8 cellular contexts compared by ENCODE assay signal in the genomic region with DNA sequence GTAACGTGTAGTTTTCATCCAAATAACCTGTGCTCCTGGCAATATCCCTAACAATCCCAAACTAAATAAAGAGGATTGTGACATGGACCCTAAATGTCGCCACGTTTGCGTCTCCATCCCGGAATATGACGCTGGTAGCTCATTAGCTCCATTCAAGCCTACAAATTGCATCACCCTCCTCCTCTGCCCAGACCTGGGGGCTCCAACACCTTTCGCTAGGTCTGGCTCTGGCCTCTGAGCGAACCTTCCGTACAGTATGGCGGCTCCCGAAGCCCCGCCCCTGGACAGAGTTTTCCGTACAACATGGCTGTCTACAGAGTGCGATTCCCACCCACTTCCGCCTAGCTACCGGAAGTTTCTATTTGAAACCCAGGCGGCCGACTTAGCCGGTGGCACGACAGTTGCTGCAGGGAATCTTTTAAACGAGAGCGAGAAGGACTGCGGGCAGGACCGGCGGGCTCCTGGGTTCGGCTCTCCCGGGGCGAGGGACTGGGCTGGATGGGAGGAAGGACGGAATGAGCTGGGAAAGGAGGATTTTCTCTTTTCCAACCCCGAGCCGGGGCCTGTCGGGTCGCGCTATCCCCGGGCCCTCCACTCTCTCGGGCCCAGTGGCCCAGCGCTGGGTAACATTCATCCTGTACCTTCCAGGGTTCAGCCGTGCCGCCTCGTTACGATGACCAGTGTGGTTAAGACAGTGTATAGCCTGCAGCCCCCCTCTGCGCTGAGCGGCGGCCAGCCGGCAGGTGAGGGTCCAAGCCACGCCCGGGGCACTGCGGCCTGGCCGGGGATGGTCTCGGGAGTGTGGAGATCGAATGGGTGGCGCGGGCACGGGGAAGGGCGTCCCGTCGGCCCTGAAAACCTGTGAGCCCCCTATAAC. TPM values are rescaled to one million over a fixed set of nuclear protein-coding genes. Genes with fewer than 3 reads are reported as not detected.
A peak's percentile ranks its signal among the peaks of the same experiment; 100 is the strongest.
DNase-seq lines count a peak whose midpoint lies in the region; ATAC-seq, FAIRE-seq and TF ChIP-seq lines count a peak whose summit lies in the region.

A gene with protein sequence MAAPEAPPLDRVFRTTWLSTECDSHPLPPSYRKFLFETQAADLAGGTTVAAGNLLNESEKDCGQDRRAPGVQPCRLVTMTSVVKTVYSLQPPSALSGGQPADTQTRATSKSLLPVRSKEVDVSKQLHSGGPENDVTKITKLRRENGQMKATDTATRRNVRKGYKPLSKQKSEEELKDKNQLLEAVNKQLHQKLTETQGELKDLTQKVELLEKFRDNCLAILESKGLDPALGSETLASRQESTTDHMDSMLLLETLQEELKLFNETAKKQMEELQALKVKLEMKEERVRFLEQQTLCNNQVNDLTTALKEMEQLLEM (plus strand): TSS at position 142 of the 877 bp plus-strand sequence. CDS start 115 bp downstream, at position 257.

- TF ChIP-seq CTCF in C4-2B (conservative IDR thresholded peaks at IDR 0.05), result no peak
- TF ChIP-seq CTCF in HepG2 (CRISPR knock-in tag; IDR thresholded peaks at IDR 0.05), result 0 out of 2 replicates have a peak, but pooled peaks have one; percentile 3

- peaks cover 26% of the 10 kb centered on the region for H3K79me2 ChIP-seq in HepG2 (ENCODE audit: insufficient read depth, low read length)

- H3K4me3 ChIP-seq in HepG2 (replicated peaks in 1 of 3; ENCODE audit: insufficient read depth in 1 of 3, low read depth in 2 of 3, low read length in 3 of 3), result peak within 1 kb of the TSS; percentile 73 to 92 (median 79)

- in situ Hi-C loops in HepG2 (cut with HindIII; ENCODE audit: extremely low pct_ligation_motif_present, low pct_unique_long_range_greater_than_20kb), result no loop called here

- TF ChIP-seq RAD21 in HepG2 (CRISPR knock-in tag; IDR thresholded peaks at IDR 0.05), result 0 out of 2 replicates have a peak, but pooled peaks have one; percentile 33

- peaks cover 12 to 19% of the 10 kb centered on the region in 2 experiments for H3K36me3 ChIP-seq in HepG2 (replicated peaks in 1 of 2; ENCODE audit: control insufficient read depth in 1 of 2, insufficient read depth in 2 of 2, low read length in 2 of 2)

- H3K27ac ChIP-seq in C4-2B (peak within 1 kb of the TSS; percentile 90), HepG2 (ENCODE audit: extremely low read length, insufficient read depth, low read length) (peak within 1 kb of the TSS; percentile 66)

- no peaks in the 10 kb centered on the region for H3K9me3 ChIP-seq in HepG2 (ENCODE audit: low read length)

- POLR2A ChIA-PET in HepG2 (lab: Yijun Ruan, JAX), result interaction anchor here (1.1 to 2.5 kb wide), 3 partner anchors 13 to 31 kb away, joined by 3 to 19 read pairs (median 3); a partner anchor contains a TSS

- FAIRE-seq in HepG2 (lab: Jason Lieb, UNC), result peak; percentile 88

- no peaks in the 10 kb centered on the region for H4K20me1 ChIP-seq in HepG2 (ENCODE audit: insufficient read depth, low read length)

- WGBS in HepG2 (ENCODE audit: low lambda C conversion rate), result under 1% methylated on average over 34 of the region's 57 CpGs

- H3K27me3 ChIP-seq in HepG2 (ENCODE audit: control insufficient read depth in 1 of 2, insufficient read depth in 2 of 2, low read length in 2 of 2), result no peaks in the 10 kb centered on the region; a peak in 1 of 5 replicates

- H3K4me2 ChIP-seq in HepG2 (ENCODE audit: low read depth, low read length), result peak within 1 kb of the TSS; percentile 91

- TSS peak; percentile 83 for BruUV-seq in HepG2 (replicated peaks; lab: Mats Ljungman, UMichigan)

- H3K4me1 ChIP-seq in HepG2 (ENCODE audit: insufficient read depth, low read length), result peaks cover 40% of the 10 kb centered on the region

- ATAC-seq in GM19395 (IDR thresholded peaks at IDR 0.05; ENCODE audit: unreplicated experiment) (peak; percentile 99), HG03558 (IDR thresholded peaks at IDR 0.05; ENCODE audit: extremely low read depth, unreplicated experiment) (peak; percentile 74), HepG2 (peak; percentile 99)

- intact Hi-C loops in HepG2 (cut with micrococcal nuclease; ENCODE audit: unreplicated experiment), result loop anchor here (2.0 kb wide), 1 partner anchor 22 kb away; a partner anchor contains a TSS

- H3K9ac ChIP-seq in HepG2 (ENCODE audit: insufficient read depth, low read depth, low read length), result peak within 1 kb of the TSS; percentile 85

- peak within 1 kb of the TSS; percentile 72 for H2AFZ ChIP-seq in HepG2 (ENCODE audit: low read length)

- CTCF ChIA-PET in HepG2 (lab: Yijun Ruan, JAX; ENCODE audit: low intra/inter-chr PET ratio, low total read pairs), result no interaction called here

- DNase-seq in NCI-H748 treated with DMSO at 0.1 percent for 48 hours (lab: John Stamatoyannopoulos, UW) (peak; percentile 87), dermis microvascular lymphatic vessel endothelial cell (ENCODE audit: low read depth in 2 of 2) (peak; percentile 88 to 93), HepG2 (ENCODE audit: low spot score) (peak; percentile 91)
- DNase-seq in activated CD4-positive, alpha-beta T cell treated with anti-CD3 and anti-CD28 coated beads, Interleukin-2, amount 50 U/mL, for 1 hour, result peak; percentile 91
- peak; percentile 91 to 93 for DNase-seq in stimulated activated CD4-positive, alpha-beta T cell treated with anti-CD3 and anti-CD28 coated beads, Interleukin-2, amount 100 ng/mL, for 48 hours

- TF ChIP-seq EP300 in HepG2 (IDR thresholded peaks at IDR 0.05; ENCODE audit: low read depth in 2 of 2, low read length in 2 of 2) (0 out of 4 replicates have a peak, but pooled peaks of 1 of the 2 experiments have one; percentile 8), HepG2 (CRISPR knock-in tag; IDR thresholded peaks at IDR 0.05; ENCODE audit: borderline replicate concordance) (no peak)

- TF ChIP-seq POLR2A in HepG2 (IDR thresholded peaks at IDR 0.05; ENCODE audit: insufficient read depth in 1 of 2, low read depth in 2 of 2, low read length in 2 of 2), result peak; percentile 41 to 58; a peak in 2 of 4 replicates

TF ChIP-seq in HepG2, 621 proteins besides CTCF, POLR2A, EP300 and RAD21 (continues in another document):
- no peak for TF ChIP-seq AHR (CRISPR knock-in tag; IDR thresholded peaks at IDR 0.05)
- TF ChIP-seq AGO1 (IDR thresholded peaks at IDR 0.05; ENCODE audit: low read depth, low read length, poor library complexity, severe bottlenecking), result peak; percentile 50
- peak; percentile 71; the same call in 1 of the 2 replicates for TF ChIP-seq GZF1 (CRISPR knock-in tag; IDR thresholded peaks at IDR 0.05)
- no peak for TF ChIP-seq ZMYM3 (CRISPR knock-in tag; IDR thresholded peaks at IDR 0.05)
- no peak for TF ChIP-seq TBP (CRISPR knock-in tag; IDR thresholded peaks at IDR 0.05)
- TF ChIP-seq NFIB (CRISPR knock-in tag; IDR thresholded peaks at IDR 0.05; ENCODE audit: borderline replicate concordance), result peak; percentile 80; the same call in 1 of the 2 replicates
- TF ChIP-seq ISL2 (CRISPR knock-in tag; IDR thresholded peaks at IDR 0.05), result no peak
- TF ChIP-seq ZNF329 (CRISPR knock-in tag; IDR thresholded peaks at IDR 0.05; ENCODE audit: low read depth), result peak; percentile 70; the same call in 1 of the 2 replicates
- no peak for TF ChIP-seq ZNF432 (CRISPR knock-in tag; IDR thresholded peaks at IDR 0.05; ENCODE audit: borderline replicate concordance)
- TF ChIP-seq, protein P1, sequence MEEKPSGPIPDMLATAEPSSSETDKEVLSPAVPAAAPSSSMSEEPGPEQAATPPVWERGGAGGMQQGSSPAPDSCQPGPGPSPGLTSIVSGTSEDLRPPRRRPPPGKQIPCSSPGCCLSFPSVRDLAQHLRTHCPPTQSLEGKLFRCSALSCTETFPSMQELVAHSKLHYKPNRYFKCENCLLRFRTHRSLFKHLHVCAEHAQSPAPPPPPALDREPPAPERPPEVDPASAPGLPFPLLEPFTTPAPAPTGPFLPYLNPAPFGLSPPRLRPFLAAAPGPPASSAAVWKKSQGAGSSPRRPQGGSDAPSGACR (CRISPR knock-in tag; IDR thresholded peaks at IDR 0.05), result no peak
- peak; percentile 63; the same call in 1 of the 2 replicates for TF ChIP-seq SMAD1 (CRISPR knock-in tag; IDR thresholded peaks at IDR 0.05; ENCODE audit: borderline replicate concordance, low read depth)

RNA-seq across cellular contexts. Expression of the gene that starts here (rescaled TPM):
- total RNA-seq in dermis microvascular lymphatic vessel endothelial cell (23.9 and 26.4 TPM in 2 replicates), HepG2 (2016; rRNA removed; fragmentation: Illumina TruSeq; extraction: Trizol) (62.3 and 82.1 TPM in 2 replicates)
- total RNA-seq in HepG2 (2016; cell fraction: cytosol; rRNA removed; fragmentation: Illumina TruSeq; extraction: Trizol; ENCODE audit: low read depth), result 28.6 and 31.3 TPM in 2 replicates
- 60.3 and 80.7 TPM in 2 replicates for total RNA-seq in HepG2 (2016; cell fraction: insoluble cytoplasmic fraction; rRNA removed; fragmentation: Illumina TruSeq; extraction: Trizol)
- 43.2 and 48.2 TPM in 2 replicates for total RNA-seq in HepG2 (2016; cell fraction: membrane; rRNA removed; fragmentation: Illumina TruSeq; extraction: Trizol)
- 31.0 and 33.7 TPM in 2 replicates for total RNA-seq in HepG2 (2016; cell fraction: nucleus; rRNA removed; fragmentation: Illumina TruSeq; extraction: Trizol)
- 12.9 and 20.3 TPM in 2 replicates for polyA plus RNA-seq in HepG2 (2011; rRNA removed)
- polyA plus RNA-seq in HepG2 (2011; cell fraction: cytosol; rRNA removed), result 11.9 and 12.5 TPM in 2 replicates
- polyA plus RNA-seq in HepG2 (2011; cell fraction: nucleus; rRNA removed), result 10.3 and 10.6 TPM in 2 replicates
- 13.8 and 21.5 TPM in 2 replicates for polyA plus RNA-seq in HepG2 (2012)
- 15.1 and 18.4 TPM in 2 replicates for polyA plus RNA-seq in HepG2 (2016; cell fraction: cytosol; fragmentation: Illumina TruSeq; extraction: Trizol; ENCODE audit: low read depth)
- polyA plus RNA-seq in HepG2 (2016; cell fraction: insoluble cytoplasmic fraction; fragmentation: Illumina TruSeq; extraction: Trizol; ENCODE audit: low read depth), result 70.7 and 72.8 TPM in 2 replicates
- 25.7 and 26.6 TPM in 2 replicates for polyA plus RNA-seq in HepG2 (2016; cell fraction: membrane; fragmentation: Illumina TruSeq; extraction: Trizol; ENCODE audit: low read depth)
- polyA plus RNA-seq in HepG2 (2016; cell fraction: nucleus; fragmentation: Illumina TruSeq; extraction: Trizol; ENCODE audit: insufficient read depth, low read depth), result 48.7 and 55.8 TPM in 2 replicates
- 9.8 and 86.6 TPM in 2 replicates for polyA minus RNA-seq in HepG2 (2011; rRNA and poly(A)+ RNA removed; ENCODE audit: low replicate concordance)
- 9.2 and 11.1 TPM in 2 replicates for polyA minus RNA-seq in HepG2 (2011; cell fraction: cytosol; rRNA and poly(A)+ RNA removed)
- 17.2 and 23.4 TPM in 2 replicates for polyA minus RNA-seq in HepG2 (2011; cell fraction: nucleus; rRNA and poly(A)+ RNA removed)

Comparison
In these comparisons a context has a peak if more than half of its experiments do, and no peak if none do; other contexts are left out.
1. Peak in every context shown above with its lines: DNase-seq, ATAC-seq, H3K4me3 ChIP-seq and H3K27ac ChIP-seq.